Comparison of ENCODE assay signal across 18 cellular contexts in the genomic region with DNA sequence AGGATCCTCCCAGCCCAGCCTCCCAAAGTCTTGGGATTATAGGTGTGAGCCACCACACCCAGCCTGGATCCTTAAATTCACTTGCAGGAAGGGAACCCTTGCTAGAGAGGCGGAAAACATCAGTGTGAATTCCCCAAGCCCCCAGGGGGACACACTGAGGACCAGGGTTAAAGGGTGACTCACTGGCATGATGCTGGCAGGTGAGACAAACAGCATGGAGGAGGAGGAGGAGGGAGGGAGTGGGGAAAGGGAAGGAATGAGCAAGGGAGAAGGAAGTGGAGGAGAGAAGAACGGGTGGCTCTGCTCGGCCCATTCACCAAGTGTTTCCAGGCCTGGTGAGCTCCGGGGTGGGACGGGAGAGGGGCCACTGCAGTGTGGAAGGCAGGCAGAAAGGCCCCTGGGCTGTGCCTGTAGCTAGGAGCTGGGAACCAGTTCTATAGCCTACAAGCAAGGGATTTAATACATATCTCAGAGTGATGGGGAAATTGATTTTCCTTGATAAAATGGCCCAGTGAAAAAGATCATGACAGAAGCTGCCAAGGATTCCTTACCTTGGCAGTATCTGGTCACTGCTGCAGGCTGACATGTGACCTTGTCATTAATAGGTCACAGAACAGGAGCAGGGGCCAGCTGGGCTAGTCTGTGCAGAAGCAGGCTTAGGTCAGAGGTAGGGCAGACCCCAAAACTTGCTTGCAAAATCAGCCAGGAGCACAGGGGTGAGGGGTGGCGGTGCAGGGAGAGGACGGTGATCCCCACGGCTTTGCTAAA.
DNase-seq lines count a peak whose midpoint lies in the region; ATAC-seq, FAIRE-seq and TF ChIP-seq lines count a peak whose summit lies in the region.
"Had no signal": no experiment of that assay in that cellular context is flagged by ENCODE, and none has a peak within 500 bp of the region (broad histone marks: within the 10 kb centered on the region; RNA-seq: fewer than 3 reads in every experiment).

No MANE protein-coding gene starts in this region.

- H3K27me3 Mint-ChIP-seq in glutamatergic neuron (ENCODE audit: unreplicated experiment): peaks cover 9% of the 10 kb centered on the region

- TF ChIP-seq POLR2A in IMR-90 (IDR thresholded peaks at IDR 0.05; ENCODE audit: low read depth, low read length) (no peak), H54 (IDR thresholded peaks at IDR 0.05; ENCODE audit: low read depth, low read length) (no peak)

- no peak overlapping the region for H3K27ac ChIP-seq in IMR-90 (ENCODE audit: insufficient read depth, low read length)
- no peak overlapping the region for H3K27ac ChIP-seq in neuronal stem cell (replicated peaks; ENCODE audit: low read length)
- H3K27ac ChIP-seq: HL-60 had no signal

- no peak overlapping the region for H4K5ac ChIP-seq in IMR-90 (ENCODE audit: low read depth, low read length)

- TF ChIP-seq RAD21 in IMR-90 (IDR thresholded peaks at IDR 0.05; ENCODE audit: low read length): no peak

- H3K56ac ChIP-seq in IMR-90 (ENCODE audit: extremely low read depth, insufficient read depth, low read length): no peak overlapping the region

- in situ Hi-C loops in IMR-90 (cut with MboI; ENCODE audit: low sequenced_read_pairs): no loop called here

- H3K4me3 Mint-ChIP-seq in glutamatergic neuron (ENCODE audit: unreplicated experiment): no peak overlapping the region
- H3K4me3 Mint-ChIP-seq: CD4-positive, alpha-beta T cell; IgD-negative memory B cell had no signal

- intact Hi-C loops in IMR-90 (cut with micrococcal nuclease): no loop called here

- POLR2A ChIA-PET in IMR-90 (lab: Charles Lee; ENCODE audit: unreplicated experiment): no interaction called here

- H3K27me3 ChIP-seq in IMR-90 (ENCODE audit: control insufficient read depth, insufficient read depth, low read length) (no peaks in the 10 kb centered on the region; the same call in 1 of the 2 replicates), neuronal stem cell (ENCODE audit: control insufficient read depth in 3 of 3, insufficient read depth in 3 of 3, low read depth in 1 of 3, low read length in 3 of 3) (no peaks in the 10 kb centered on the region)

- H3K4me2 ChIP-seq in IMR-90 (ENCODE audit: low read depth, low read length): no peak overlapping the region
- H3K4me2 ChIP-seq in neuronal stem cell (ENCODE audit: insufficient read depth, low read length, poor library complexity, severe bottlenecking): no peak overlapping the region

- peak overlapping the region; percentile 11 for H3K27ac Mint-ChIP-seq in glutamatergic neuron (ENCODE audit: unreplicated experiment)
- H3K27ac Mint-ChIP-seq: CD4-positive, alpha-beta T cell; IgD-negative memory B cell had no signal

- TF ChIP-seq CTCF in IMR-90 (conservative IDR thresholded peaks at IDR 0.05; ENCODE audit: low read depth, low read length) (no peak), glutamatergic neuron (IDR thresholded peaks at IDR 0.05; ENCODE audit: partially characterized antibody, unreplicated experiment) (no peak)

- no peak overlapping the region for H4K91ac ChIP-seq in IMR-90 (ENCODE audit: insufficient read depth, low read depth, low read length)
- H4K91ac ChIP-seq in neuronal stem cell (ENCODE audit: low read depth, low read length, poor library complexity): no peak overlapping the region

- H3K9me3 ChIP-seq in IMR-90 (ENCODE audit: control insufficient read depth, insufficient read depth, low read length): no peaks in the 10 kb centered on the region
- no peaks in the 10 kb centered on the region for H3K9me3 ChIP-seq in neuronal stem cell (replicated peaks in 1 of 2; ENCODE audit: control insufficient read depth in 2 of 2, insufficient read depth in 1 of 2, low read depth in 1 of 2, low read length in 2 of 2)

- DNase-seq in ELF-1 (ENCODE audit: low read depth, low spot score) (peak; percentile 41), IMR-90 (no peak), glutamatergic neuron (no peak), neuronal stem cell (ENCODE audit: low spot score) (no peak), epidermal melanocyte (ENCODE audit: insufficient read length, low spot score) (no peak), H54 (ENCODE audit: insufficient read length, low spot score) (no peak), NCI-H1694 treated with DMSO at 0.1 percent for 48 hours (lab: John Stamatoyannopoulos, UW) (no peak)
- DNase-seq in activated T-cell treated with anti-CD3 and anti-CD28 coated beads, Interleukin-2, amount 50 U/mL, for 48 hours: no peak
- DNase-seq: ACHN; C1 segment of cervical spinal cord; Calu3; CD4-positive, alpha-beta T cell; DMS 273 treated with DMSO at 0.1 percent for 48 hours; GOT3 had no signal

- H3K23ac ChIP-seq in IMR-90 (ENCODE audit: low read depth, low read length): no peak overlapping the region
- peak overlapping the region; percentile 37 for H3K23ac ChIP-seq in neuronal stem cell (ENCODE audit: low read depth, low read length, poor library complexity)

- H3K4me3 ChIP-seq in IMR-90 (ENCODE audit: insufficient read depth, low read depth, low read length) (no peak overlapping the region), neuronal stem cell (ENCODE audit: low read length in 2 of 2) (no peak overlapping the region)

- no peak overlapping the region for H2BK20ac ChIP-seq in IMR-90 (ENCODE audit: low read depth, low read length)

- H3K14ac ChIP-seq in IMR-90 (replicated peaks; ENCODE audit: low read depth, low read length) (no peak overlapping the region), neuronal stem cell (ENCODE audit: low read length) (peak overlapping the region; percentile 82)

- H3K18ac ChIP-seq in IMR-90 (ENCODE audit: low read depth, low read length): no peak overlapping the region
- peak overlapping the region; percentile 30 for H3K18ac ChIP-seq in neuronal stem cell (ENCODE audit: low read length)

- H2BK12ac ChIP-seq in neuronal stem cell (ENCODE audit: low read length): no peak overlapping the region

- H3K4me1 ChIP-seq in IMR-90 (ENCODE audit: control insufficient read depth, insufficient read depth, low read length) (no peaks in the 10 kb centered on the region), neuronal stem cell (ENCODE audit: control insufficient read depth in 2 of 2, insufficient read depth in 1 of 2, low read depth in 1 of 2, low read length in 2 of 2) (peaks cover 21 to 34% of the 10 kb centered on the region in 2 donors)

- no TSS peak for BruUV-seq in IMR-90 (replicated peaks; lab: Mats Ljungman, UMichigan)

- H4K8ac ChIP-seq in IMR-90 (ENCODE audit: low read depth in 2 of 2, low read length in 2 of 2): no peak overlapping the region
- no peak overlapping the region for H4K8ac ChIP-seq in neuronal stem cell (ENCODE audit: low read depth, low read length)

- no peaks in the 10 kb centered on the region for H3K9me1 ChIP-seq in IMR-90 (ENCODE audit: insufficient read depth, low read length)

- no peak overlapping the region for H2BK15ac ChIP-seq in IMR-90 (ENCODE audit: low read depth, low read length)
- peak overlapping the region; percentile 99 for H2BK15ac ChIP-seq in neuronal stem cell (ENCODE audit: low read length)

- H2AFZ ChIP-seq in IMR-90 (replicated peaks; ENCODE audit: low read length, poor library complexity) (no peak overlapping the region), neuronal stem cell (ENCODE audit: low read length) (peak overlapping the region; percentile 19)

- H3K4me1 Mint-ChIP-seq in glutamatergic neuron (ENCODE audit: low read depth, unreplicated experiment): peaks cover 37% of the 10 kb centered on the region
- H3K4me1 Mint-ChIP-seq: IgD-negative memory B cell had no signal

- H2AK5ac ChIP-seq in IMR-90 (ENCODE audit: low read depth, low read length): no peak overlapping the region
- peak overlapping the region; percentile 90 for H2AK5ac ChIP-seq in neuronal stem cell (ENCODE audit: low read depth, low read length)

- H2AK9ac ChIP-seq in IMR-90 (replicated peaks; ENCODE audit: low read depth, low read length, poor library complexity): peak overlapping the region; percentile 57

- no peak for FAIRE-seq in H54 (lab: Jason Lieb, UNC)
- FAIRE-seq: GM12891 had no signal

- CTCF ChIA-PET in IMR-90 (lab: Yijun Ruan, JAX): no interaction called here

- no peak overlapping the region for H2BK120ac ChIP-seq in IMR-90 (ENCODE audit: low read depth, low read length)
- no peak overlapping the region for H2BK120ac ChIP-seq in neuronal stem cell (ENCODE audit: low read depth, low read length)

- H2BK5ac ChIP-seq in IMR-90 (ENCODE audit: low read depth, low read length, poor library complexity, severe bottlenecking) (no peak overlapping the region), neuronal stem cell (ENCODE audit: low read length) (peak overlapping the region; percentile 62)

- no peak overlapping the region for H3K9ac ChIP-seq in IMR-90 (ENCODE audit: low read depth, low read length)
- peak overlapping the region; percentile 68 for H3K9ac ChIP-seq in neuronal stem cell (ENCODE audit: low read depth, low read length, poor library complexity)

- H3K36me3 ChIP-seq in IMR-90 (ENCODE audit: control insufficient read depth, insufficient read depth, low read length) (no peaks in the 10 kb centered on the region), neuronal stem cell (replicated peaks in 1 of 2; ENCODE audit: control insufficient read depth in 2 of 2, insufficient read depth in 2 of 2, low read length in 2 of 2) (no peaks in the 10 kb centered on the region)

- no peaks in the 10 kb centered on the region for H4K20me1 ChIP-seq in IMR-90 (ENCODE audit: insufficient read depth, low read length)

- peaks cover 4% of the 10 kb centered on the region for H3K9me3 Mint-ChIP-seq in glutamatergic neuron (ENCODE audit: unreplicated experiment)
- H3K9me3 Mint-ChIP-seq: CD4-positive, alpha-beta T cell; IgD-negative memory B cell had no signal

- 55% methylated on average over 5 of the region's 8 CpGs; no CpG with 5 or more reads in 1 of the 2 experiments for WGBS in IMR-90 (ENCODE audit: extremely low coverage in 2 of 2, insufficient read length in 1 of 2), 2 experiments
- no CpG with 5 or more reads among the region's 8 CpGs for WGBS in neuronal stem cell (ENCODE audit: extremely low coverage in 2 of 2, insufficient read length in 2 of 2, insufficient replicate concordance in 1 of 2), 2 donors

- no peak overlapping the region for H3K4ac ChIP-seq in IMR-90 (ENCODE audit: low read depth, low read length)
- H3K4ac ChIP-seq in neuronal stem cell (ENCODE audit: low read length): no peak overlapping the region

- no peak for ATAC-seq in IMR-90 (ENCODE audit: low read depth)
- ATAC-seq: HCT116 had no signal

- dilution Hi-C loops in IMR-90 (cut with HindIII; ENCODE audit: low sequenced_read_pairs, unreplicated experiment): no loop called here

- no peaks in the 10 kb centered on the region for H3K36me3 Mint-ChIP-seq in glutamatergic neuron (ENCODE audit: unreplicated experiment)
- H3K36me3 Mint-ChIP-seq: IgD-negative memory B cell had no signal

- H3K79me1 ChIP-seq in IMR-90 (ENCODE audit: low read depth in 1 of 2, low read length in 2 of 2) (no peaks in the 10 kb centered on the region), neuronal stem cell (ENCODE audit: low read depth, low read length) (peaks cover 2% of the 10 kb centered on the region)

TF ChIP-seq in IMR-90, 13 proteins besides CTCF, POLR2A, EP300 and RAD21:
- TF ChIP-seq RFX5 (IDR thresholded peaks at IDR 0.05; ENCODE audit: low read depth, low read length): no peak
TF ChIP-seq in IMR-90: peak in this region for 0.
